14 cellular contexts compared by ENCODE assay signal in genomic region chr1:17250601-17251000, GRCh38. TPM values are rescaled to one million over a fixed set of nuclear protein-coding genes. Genes with fewer than 3 reads are reported as not detected.
DNase-seq lines count a peak whose midpoint lies in the region; ATAC-seq and TF ChIP-seq lines count a peak whose summit lies in the region.
"Had no signal": no experiment of that assay in that cellular context is flagged by ENCODE, and none has a peak within 500 bp of the region (broad histone marks: within the 10 kb centered on the region; RNA-seq: fewer than 3 reads in every experiment).

No MANE protein-coding gene starts in this region.

- H2AK5ac ChIP-seq in IMR-90 (ENCODE audit: low read depth, low read length), result peak overlapping the region; percentile 57

- H3K27me3 Mint-ChIP-seq in activated T-helper 2 cell treated with anti-CD3 and anti-CD28 coated beads, Interferon-gamma antibody, Interleukin-2, Interleukin-4, amounts not matched to agents 10 μg/mL and 5 μg/mL and 100 μg/mL, durations not matched to agents 14 hours and 24 hours and 36 hours (ENCODE audit: low read depth), result no peaks in the 10 kb centered on the region

- ATAC-seq in IMR-90 (ENCODE audit: low read depth) (no peak), left colon (peak; percentile 95), HG03520 (IDR thresholded peaks at IDR 0.05; ENCODE audit: unreplicated experiment) (no peak), GM21360 (IDR thresholded peaks at IDR 0.05; ENCODE audit: unreplicated experiment) (no peak)

- H3K4me3 ChIP-seq in IMR-90 (ENCODE audit: insufficient read depth, low read depth, low read length) (no peak overlapping the region), esophagus muscularis mucosa (no peak overlapping the region)
- H3K4me3 ChIP-seq: BLaER1 had no signal

- no peak overlapping the region for H4K5ac ChIP-seq in IMR-90 (ENCODE audit: low read depth, low read length)

- in situ Hi-C loops in IMR-90 (cut with MboI; ENCODE audit: low sequenced_read_pairs), result no loop called here

- peak overlapping the region; percentile 13 for H2AFZ ChIP-seq in IMR-90 (replicated peaks; ENCODE audit: low read length, poor library complexity)

- CTCF ChIA-PET in IMR-90 (lab: Yijun Ruan, JAX), result interaction anchor here (0.9 kb wide), 1 partner anchor 125 kb away, joined by 3 read pairs; no protein-coding TSS in a partner anchor

- 80% methylated on average over 1 of the region's 7 CpGs; no CpG with 5 or more reads in 1 of the 2 experiments for WGBS in IMR-90 (ENCODE audit: extremely low coverage in 2 of 2, insufficient read length in 1 of 2), 2 experiments
- WGBS in esophagus muscularis mucosa, result 70% methylated on average over 7 of the region's 7 CpGs

- H4K91ac ChIP-seq in IMR-90 (ENCODE audit: insufficient read depth, low read depth, low read length), result no peak overlapping the region

- no peak overlapping the region for H2BK5ac ChIP-seq in IMR-90 (ENCODE audit: low read depth, low read length, poor library complexity, severe bottlenecking)

- no peak overlapping the region for H3K27ac Mint-ChIP-seq in activated T-helper 2 cell treated with anti-CD3 and anti-CD28 coated beads, Interferon-gamma antibody, Interleukin-2, Interleukin-4, amounts not matched to agents 10 μg/mL and 5 μg/mL and 100 μg/mL, durations not matched to agents 14 hours and 24 hours and 36 hours
- H3K27ac Mint-ChIP-seq: activated B cell treated with CpG ODN at 0.5 μM for 24 hours, brain, H9 had no signal

- peak; percentile 34 for DNase-seq in COLO829 (ENCODE audit: low spot score)
- no peak for DNase-seq in IMR-90
- peak; percentile 11 for DNase-seq in T1000 (lab: John Stamatoyannopoulos, UW)
- peak; percentile 91 to 96 for DNase-seq in left colon
- no peak for DNase-seq in activated T-helper 2 cell treated with anti-CD3 and anti-CD28 coated beads, Interferon-gamma antibody, Interleukin-2, Interleukin-4, amounts not matched to agents 10 μg/mL and 5 μg/mL and 100 μg/mL, durations not matched to agents 14 hours and 24 hours and 36 hours (ENCODE audit: low spot score)
- no peak for DNase-seq in esophagus muscularis mucosa (ENCODE audit: extremely low spot score)
- DNase-seq: activated B cell treated with CpG ODN at 0.5 μM for 24 hours; H9; stimulated activated CD8-positive, alpha-beta memory T cell treated with anti-CD3 and anti-CD28 coated beads, Interleukin-4, amount 100 ng/mL, for 48 hours had no signal

- H3K9ac ChIP-seq in IMR-90 (ENCODE audit: low read depth, low read length), result no peak overlapping the region
- H3K9ac ChIP-seq: BLaER1 had no signal

- no peak overlapping the region for H3K27ac ChIP-seq in IMR-90 (ENCODE audit: insufficient read depth, low read length)
- H3K27ac ChIP-seq in esophagus muscularis mucosa (replicated peaks in 1 of 4), result no peak overlapping the region
- H3K27ac ChIP-seq: BLaER1 had no signal

- H3K36me3 ChIP-seq in IMR-90 (ENCODE audit: control insufficient read depth, insufficient read depth, low read length) (no peaks in the 10 kb centered on the region), esophagus muscularis mucosa (no peaks in the 10 kb centered on the region)
- H3K36me3 ChIP-seq: BLaER1 had no signal

- intact Hi-C loops in IMR-90 (cut with micrococcal nuclease) (no loop called here), left colon (cut with DNase I, micrococcal nuclease) (no loop called here), esophagus muscularis mucosa (cut with DNase I) (no loop called here)
- intact Hi-C loops in activated T-helper 2 cell treated with anti-CD3 and anti-CD28 coated beads, Interferon-gamma antibody, Interleukin-2, Interleukin-4, amounts not matched to agents 10 μg/mL and 5 μg/mL and 100 μg/mL, durations not matched to agents 14 hours and 24 hours and 36 hours (cut with micrococcal nuclease), result no loop called here

- TF ChIP-seq POLR2A in IMR-90 (IDR thresholded peaks at IDR 0.05; ENCODE audit: low read depth, low read length) (no peak), esophagus muscularis mucosa (IDR thresholded peaks at IDR 0.05; ENCODE audit: low read depth) (no peak)

- no peak for TF ChIP-seq RAD21 in IMR-90 (IDR thresholded peaks at IDR 0.05; ENCODE audit: low read length)

- H2BK15ac ChIP-seq in IMR-90 (ENCODE audit: low read depth, low read length), result no peak overlapping the region

- no peaks in the 10 kb centered on the region for H3K9me3 ChIP-seq in IMR-90 (ENCODE audit: control insufficient read depth, insufficient read depth, low read length)
- no peaks in the 10 kb centered on the region for H3K9me3 ChIP-seq in esophagus muscularis mucosa
- H3K9me3 ChIP-seq: BLaER1 had no signal

- no peak overlapping the region for H4K8ac ChIP-seq in IMR-90 (ENCODE audit: low read depth in 2 of 2, low read length in 2 of 2)

- dilution Hi-C loops in IMR-90 (cut with HindIII; ENCODE audit: low sequenced_read_pairs, unreplicated experiment), result no loop called here

- peak overlapping the region; percentile 1 for H2AK9ac ChIP-seq in IMR-90 (replicated peaks; ENCODE audit: low read depth, low read length, poor library complexity)

- no peak overlapping the region for H2BK20ac ChIP-seq in IMR-90 (ENCODE audit: low read depth, low read length)

- H3K14ac ChIP-seq in IMR-90 (replicated peaks; ENCODE audit: low read depth, low read length), result no peak overlapping the region

- TF ChIP-seq EP300 in esophagus muscularis mucosa (IDR thresholded peaks at IDR 0.05), result no peak

- POLR2A ChIA-PET in IMR-90 (lab: Charles Lee; ENCODE audit: unreplicated experiment), result interaction anchor here (0.6 kb wide), 1 partner anchor 59 kb away, joined by 6 read pairs; no protein-coding TSS in a partner anchor

- peaks cover 11% of the 10 kb centered on the region; the same call in 1 of the 2 replicates for H3K9me1 ChIP-seq in IMR-90 (ENCODE audit: insufficient read depth, low read length)

- H3K23ac ChIP-seq in IMR-90 (ENCODE audit: low read depth, low read length), result no peak overlapping the region

- BruUV-seq in IMR-90 (replicated peaks; lab: Mats Ljungman, UMichigan), result no TSS peak

- no peak overlapping the region for H3K4ac ChIP-seq in IMR-90 (ENCODE audit: low read depth, low read length)

- no peaks in the 10 kb centered on the region for H3K9me3 Mint-ChIP-seq in activated T-helper 2 cell treated with anti-CD3 and anti-CD28 coated beads, Interferon-gamma antibody, Interleukin-2, Interleukin-4, amounts not matched to agents 10 μg/mL and 5 μg/mL and 100 μg/mL, durations not matched to agents 14 hours and 24 hours and 36 hours
- H3K9me3 Mint-ChIP-seq: activated B cell treated with CpG ODN at 0.5 μM for 24 hours, H9 had no signal

- peaks cover 3% of the 10 kb centered on the region; the same call in 1 of the 2 replicates for H3K4me1 ChIP-seq in IMR-90 (ENCODE audit: control insufficient read depth, insufficient read depth, low read length)
- no peaks in the 10 kb centered on the region for H3K4me1 ChIP-seq in esophagus muscularis mucosa

- H3K4me2 ChIP-seq in IMR-90 (ENCODE audit: low read depth, low read length), result no peak overlapping the region
- H3K4me2 ChIP-seq: BLaER1 had no signal

- H3K4me3 Mint-ChIP-seq in activated T-helper 2 cell treated with anti-CD3 and anti-CD28 coated beads, Interferon-gamma antibody, Interleukin-2, Interleukin-4, amounts not matched to agents 10 μg/mL and 5 μg/mL and 100 μg/mL, durations not matched to agents 14 hours and 24 hours and 36 hours (ENCODE audit: low read depth), result no peak overlapping the region
- H3K4me3 Mint-ChIP-seq: activated B cell treated with CpG ODN at 0.5 μM for 24 hours, brain, H9 had no signal

- H3K79me1 ChIP-seq in IMR-90 (ENCODE audit: low read depth in 1 of 2, low read length in 2 of 2), result no peaks in the 10 kb centered on the region

- no peak overlapping the region for H3K56ac ChIP-seq in IMR-90 (ENCODE audit: extremely low read depth, insufficient read depth, low read length)

- H3K4me1 Mint-ChIP-seq in activated T-helper 2 cell treated with anti-CD3 and anti-CD28 coated beads, Interferon-gamma antibody, Interleukin-2, Interleukin-4, amounts not matched to agents 10 μg/mL and 5 μg/mL and 100 μg/mL, durations not matched to agents 14 hours and 24 hours and 36 hours (ENCODE audit: low read depth), result no peaks in the 10 kb centered on the region
- H3K4me1 Mint-ChIP-seq: activated B cell treated with CpG ODN at 0.5 μM for 24 hours had no signal

- H4K20me1 ChIP-seq in IMR-90 (ENCODE audit: insufficient read depth, low read length), result no peaks in the 10 kb centered on the region
- H4K20me1 ChIP-seq: BLaER1 had no signal

- H2BK120ac ChIP-seq in IMR-90 (ENCODE audit: low read depth, low read length), result no peak overlapping the region

- TF ChIP-seq CTCF in IMR-90 (conservative IDR thresholded peaks at IDR 0.05; ENCODE audit: low read depth, low read length) (no peak), esophagus muscularis mucosa (IDR thresholded peaks at IDR 0.05) (no peak)

- H3K36me3 Mint-ChIP-seq in activated T-helper 2 cell treated with anti-CD3 and anti-CD28 coated beads, Interferon-gamma antibody, Interleukin-2, Interleukin-4, amounts not matched to agents 10 μg/mL and 5 μg/mL and 100 μg/mL, durations not matched to agents 14 hours and 24 hours and 36 hours (ENCODE audit: low read depth), result no peaks in the 10 kb centered on the region
- H3K36me3 Mint-ChIP-seq: brain had no signal

- no peak overlapping the region for H3K18ac ChIP-seq in IMR-90 (ENCODE audit: low read depth, low read length)

- H3K27me3 ChIP-seq in IMR-90 (ENCODE audit: control insufficient read depth, insufficient read depth, low read length), result peaks cover 5% of the 10 kb centered on the region; the same call in 1 of the 2 replicates
- H3K27me3 ChIP-seq in esophagus muscularis mucosa, result peaks cover 0 to 53% (median 0%) of the 10 kb centered on the region in 4 donors
- H3K27me3 ChIP-seq: BLaER1 had no signal

RNA-seq across cellular contexts. Expression of gene PADI3, which starts 1.7 kb away (rescaled TPM):
- total RNA-seq in IMR-90 (2012; rRNA removed) (not detected in 2 replicates), left colon (not detected), esophagus muscularis mucosa (not detected)
- polyA plus RNA-seq in IMR-90 (2012; rRNA removed), result not detected in 2 replicates
- not detected in 2 replicates for polyA plus RNA-seq in IMR-90 (2012; cell fraction: cytosol; rRNA removed)
- polyA plus RNA-seq in IMR-90 (2012; cell fraction: nucleus; rRNA removed; ENCODE audit: low replicate concordance), result 0.01 and 0.03 TPM in 2 replicates
- not detected in 2 replicates for total RNA-seq in activated T-helper 2 cell treated with anti-CD3 and anti-CD28 coated beads, Interferon-gamma antibody, Interleukin-2, Interleukin-4, amounts not matched to agents 10 μg/mL and 5 μg/mL and 100 μg/mL, durations not matched to agents 14 hours and 24 hours and 36 hours
- total RNA-seq: activated B cell treated with CpG ODN at 0.5 μM for 24 hours had no signal
- polyA plus RNA-seq: neural cell had no signal

RNA-seq across cellular contexts. Expression of gene PADI1, which starts 45.7 kb away (rescaled TPM):
- total RNA-seq in IMR-90 (2012; rRNA removed), result not detected in 2 replicates
- polyA plus RNA-seq in IMR-90 (2012; rRNA removed), result 0.13 and 0.17 TPM in 2 replicates
- 0.04 TPM in 1 of 2 replicates, not detected in the other for polyA plus RNA-seq in IMR-90 (2012; cell fraction: cytosol; rRNA removed)
- 0.14 and 0.21 TPM in 2 replicates for polyA plus RNA-seq in IMR-90 (2012; cell fraction: nucleus; rRNA removed; ENCODE audit: low replicate concordance)
- total RNA-seq in left colon, result under 1 TPM; 0.27 to 0.47 TPM
- total RNA-seq in activated T-helper 2 cell treated with anti-CD3 and anti-CD28 coated beads, Interferon-gamma antibody, Interleukin-2, Interleukin-4, amounts not matched to agents 10 μg/mL and 5 μg/mL and 100 μg/mL, durations not matched to agents 14 hours and 24 hours and 36 hours, result not detected in 2 replicates
- 1 to 10 TPM in 1 of 4 donors, not detected in 3; 2.1 TPM for total RNA-seq in esophagus muscularis mucosa
- total RNA-seq: activated B cell treated with CpG ODN at 0.5 μM for 24 hours had no signal

RNA-seq across cellular contexts. Expression of gene PADI4, which starts 57.4 kb away (rescaled TPM):
- total RNA-seq in IMR-90 (2012; rRNA removed) (not detected in 2 replicates), left colon (not detected), esophagus muscularis mucosa (1 to 10 TPM in 1 of 4 donors, not detected in 3; 5.6 TPM)
- polyA plus RNA-seq in IMR-90 (2012; rRNA removed), result not detected in 2 replicates
- polyA plus RNA-seq in IMR-90 (2012; cell fraction: cytosol; rRNA removed), result not detected in 2 replicates
- polyA plus RNA-seq in IMR-90 (2012; cell fraction: nucleus; rRNA removed; ENCODE audit: low replicate concordance), result not detected in 2 replicates
- total RNA-seq in activated T-helper 2 cell treated with anti-CD3 and anti-CD28 coated beads, Interferon-gamma antibody, Interleukin-2, Interleukin-4, amounts not matched to agents 10 μg/mL and 5 μg/mL and 100 μg/mL, durations not matched to agents 14 hours and 24 hours and 36 hours, result not detected in 2 replicates
- polyA plus RNA-seq: neural cell had no signal

Comparison
In these comparisons a context has a peak if more than half of its experiments do, and no peak if none do; other contexts are left out.
1. DNase-seq: peak in COLO829 (single experiment), T1000 (single experiment) and left colon (2 of 2); none in IMR-90 (single experiment), activated T-helper 2 cell treated with anti-CD3 and anti-CD28 coated beads, Interferon-gamma antibody, Interleukin-2, Interleukin-4, amounts not matched to agents 10 μg/mL and 5 μg/mL and 100 μg/mL, durations not matched to agents 14 hours and 24 hours and 36 hours (single experiment) and esophagus muscularis mucosa (single experiment).